17 cellular contexts compared by ENCODE assay signal in the genomic region with DNA sequence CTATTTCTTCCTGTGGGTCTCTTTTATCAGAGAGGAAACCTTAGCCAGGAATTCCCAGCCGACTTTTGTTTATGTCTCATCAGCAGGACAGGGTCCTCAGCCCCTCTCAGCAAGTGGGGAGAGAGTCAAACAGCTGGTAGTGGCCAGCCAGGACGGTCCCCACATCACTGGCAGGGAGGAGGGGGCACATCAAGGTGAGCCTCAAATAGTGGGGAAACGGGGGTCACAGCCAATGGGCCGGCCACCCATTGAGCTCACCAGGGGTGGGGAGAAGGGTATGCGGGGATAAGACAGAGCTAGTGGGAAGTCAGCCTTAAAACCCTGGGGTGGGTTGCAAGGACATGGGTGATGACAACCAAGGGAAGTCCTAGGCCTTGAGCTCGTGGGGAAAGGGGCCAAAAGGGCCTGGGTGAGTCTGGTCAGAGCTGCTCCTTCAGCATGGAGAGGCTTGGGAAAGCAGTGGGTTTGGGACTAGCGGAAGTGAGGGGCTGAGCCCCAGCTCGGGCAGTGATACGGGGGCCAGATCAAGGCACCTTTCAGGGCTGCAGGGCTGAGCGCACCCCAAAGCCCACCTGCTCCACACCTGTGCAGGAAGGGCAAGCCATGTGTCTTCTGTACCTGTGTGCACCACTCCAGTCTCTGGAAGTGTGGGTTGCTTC. TPM values are rescaled to one million over a fixed set of nuclear protein-coding genes. Genes with fewer than 3 reads are reported as not detected.
A peak's percentile ranks its signal among the peaks of the same experiment; 100 is the strongest.
DNase-seq lines count a peak whose midpoint lies in the region; ATAC-seq and TF ChIP-seq lines count a peak whose summit lies in the region.
"Had no signal": no experiment of that assay in that cellular context is flagged by ENCODE, and none has a peak within 500 bp of the region (broad histone marks: within the 10 kb centered on the region; RNA-seq: fewer than 3 reads in every experiment).

No MANE protein-coding gene starts in this region.

- POLR2A ChIA-PET in RWPE1 (lab: Yijun Ruan, JAX; ENCODE audit: low non-redundant PET) = no interaction called here
- POLR2A ChIA-PET in activated CD8-positive, alpha-beta T cell treated with anti-CD3 and anti-CD28 coated beads, Interleukin-2, amount 10 ng/mL, durations not matched to agents 7 days and 5 days (lab: Charles Lee) = no interaction called here

- peak overlapping the region; percentile 77 for H3K27ac ChIP-seq in RWPE1
- peak overlapping the region; percentile 39 for H3K27ac ChIP-seq in muscle layer of duodenum (ENCODE audit: low read length)
- H3K27ac ChIP-seq: BLaER1, neutrophil, SK-N-MC had no signal

- H3K27me3 ChIP-seq in muscle layer of duodenum (ENCODE audit: low read depth, low read length) = no peaks in the 10 kb centered on the region
- H3K27me3 ChIP-seq: BLaER1, neutrophil had no signal

- no peak overlapping the region for H3K4me3 ChIP-seq in muscle layer of duodenum (ENCODE audit: low read depth in 1 of 2, low read length in 2 of 2)
- H3K4me3 ChIP-seq: BLaER1, K562, SK-N-MC had no signal

- H3K9me3 Mint-ChIP-seq in type B pancreatic cell = no peaks in the 10 kb centered on the region
- H3K9me3 Mint-ChIP-seq in activated CD8-positive, alpha-beta T cell treated with anti-CD3 and anti-CD28 coated beads, Interleukin-2, amount 10 ng/mL, durations not matched to agents 7 days and 5 days (ENCODE audit: insufficient read depth) = no peaks in the 10 kb centered on the region
- H3K9me3 Mint-ChIP-seq: dendritic cell treated with granulocyte-macrophage colony-stimulating factor and Interleukin-4, amounts not matched to agents 40 ng/mL and 50 ng/mL, for 4 days had no signal

- TF ChIP-seq CTCF in RWPE1 (conservative IDR thresholded peaks at IDR 0.05; ENCODE audit: low read depth) (no peak), type B pancreatic cell (conservative IDR thresholded peaks at IDR 0.05) (no peak)

- H3K4me3 Mint-ChIP-seq in type B pancreatic cell = no peak overlapping the region
- H3K4me3 Mint-ChIP-seq in activated CD8-positive, alpha-beta T cell treated with anti-CD3 and anti-CD28 coated beads, Interleukin-2, amount 10 ng/mL, durations not matched to agents 7 days and 5 days = no peak overlapping the region
- H3K4me3 Mint-ChIP-seq: dendritic cell treated with granulocyte-macrophage colony-stimulating factor and Interleukin-4, amounts not matched to agents 40 ng/mL and 50 ng/mL, for 4 days had no signal

- peaks cover 0 to 9% of the 10 kb centered on the region in 2 donors for H3K4me1 ChIP-seq in muscle layer of duodenum (ENCODE audit: control insufficient read depth in 1 of 2, insufficient read depth in 2 of 2, low read length in 2 of 2)

- peaks cover 10% of the 10 kb centered on the region for H3K27me3 Mint-ChIP-seq in type B pancreatic cell
- peaks cover 24% of the 10 kb centered on the region for H3K27me3 Mint-ChIP-seq in activated CD8-positive, alpha-beta T cell treated with anti-CD3 and anti-CD28 coated beads, Interleukin-2, amount 10 ng/mL, durations not matched to agents 7 days and 5 days (ENCODE audit: low read depth)
- H3K27me3 Mint-ChIP-seq: dendritic cell treated with granulocyte-macrophage colony-stimulating factor and Interleukin-4, amounts not matched to agents 40 ng/mL and 50 ng/mL, for 4 days had no signal

- ATAC-seq in activated CD8-positive, alpha-beta T cell treated with anti-CD3 and anti-CD28 coated beads, Interleukin-2, amount 10 ng/mL, durations not matched to agents 7 days and 5 days = no peak

- H3K9me3 ChIP-seq in muscle layer of duodenum (ENCODE audit: control insufficient read depth in 1 of 2, low read length in 2 of 2) = no peaks in the 10 kb centered on the region
- H3K9me3 ChIP-seq: neutrophil had no signal

- CTCF ChIA-PET in RWPE1 (lab: Yijun Ruan, JAX) = interaction anchor here (0.7 kb wide), 1 partner anchor 1485 kb away, joined by 3 read pairs; no protein-coding TSS in a partner anchor
- CTCF ChIA-PET in activated CD8-positive, alpha-beta T cell treated with anti-CD3 and anti-CD28 coated beads, Interleukin-2, amount 10 ng/mL, durations not matched to agents 7 days and 5 days (lab: Charles Lee) = no interaction called here

- DNase-seq in RWPE1 (ENCODE audit: low spot score) (no peak), ecto neural progenitor cell (ENCODE audit: low spot score) (peak; percentile 38), type B pancreatic cell (ENCODE audit: extremely low spot score, unreplicated experiment) (peak; percentile 51), NCI-H2196 (lab: John Stamatoyannopoulos, UW; ENCODE audit: unreplicated experiment) (no peak), GM03348 (ENCODE audit: low spot score) (no peak)
- no peak for DNase-seq in activated CD8-positive, alpha-beta T cell treated with anti-CD3 and anti-CD28 coated beads, Interleukin-2, amount 10 ng/mL, durations not matched to agents 7 days and 5 days
- DNase-seq: activated CD4-positive, alpha-beta T cell treated with anti-CD3 and anti-CD28 coated beads for 4 hours; activated naive CD4-positive, alpha-beta T cell treated with anti-CD3 and anti-CD28 coated beads, Interleukin-2, amount 50 U/mL, for 16 hours; activated T-cell treated with anti-CD3 and anti-CD28 coated beads for 4 hours; stimulated activated CD4-positive, alpha-beta T cell treated with anti-CD3 and anti-CD28 coated beads, Interleukin-2, amount 100 ng/mL, for 48 hours; T1000 had no signal

- H3K36me3 ChIP-seq in muscle layer of duodenum (ENCODE audit: control insufficient read depth in 1 of 2, insufficient read depth in 2 of 2, low read length in 2 of 2) = no peaks in the 10 kb centered on the region
- H3K36me3 ChIP-seq: BLaER1, neutrophil had no signal

- H3K36me3 Mint-ChIP-seq in type B pancreatic cell = no peaks in the 10 kb centered on the region
- H3K36me3 Mint-ChIP-seq in activated CD8-positive, alpha-beta T cell treated with anti-CD3 and anti-CD28 coated beads, Interleukin-2, amount 10 ng/mL, durations not matched to agents 7 days and 5 days (ENCODE audit: low read depth) = no peaks in the 10 kb centered on the region

- H3K4me1 Mint-ChIP-seq in type B pancreatic cell (ENCODE audit: unreplicated experiment) = peaks cover 14% of the 10 kb centered on the region
- H3K4me1 Mint-ChIP-seq in activated CD8-positive, alpha-beta T cell treated with anti-CD3 and anti-CD28 coated beads, Interleukin-2, amount 10 ng/mL, durations not matched to agents 7 days and 5 days (ENCODE audit: low read depth) = peaks cover 1% of the 10 kb centered on the region

- H3K27ac Mint-ChIP-seq in type B pancreatic cell = no peak overlapping the region
- no peak overlapping the region for H3K27ac Mint-ChIP-seq in activated CD8-positive, alpha-beta T cell treated with anti-CD3 and anti-CD28 coated beads, Interleukin-2, amount 10 ng/mL, durations not matched to agents 7 days and 5 days

RNA-seq across cellular contexts. Expression of a gene that starts 29.3 kb away (rescaled TPM):
- total RNA-seq in type B pancreatic cell (ENCODE audit: low replicate concordance) = 38.6 and 58.2 TPM in 2 replicates
- 100 to 1,000 TPM; 214 to 215 TPM for total RNA-seq in activated CD8-positive, alpha-beta T cell treated with anti-CD3 and anti-CD28 coated beads, Interleukin-2, amount 10 ng/mL, durations not matched to agents 7 days and 5 days

Comparison
In these comparisons a context has a peak if more than half of its experiments do, and no peak if none do; other contexts are left out.
1. DNase-seq: peak in ecto neural progenitor cell (single experiment) and type B pancreatic cell (single experiment); none in RWPE1 (single experiment), NCI-H2196 (single experiment), activated CD8-positive, alpha-beta T cell treated with anti-CD3 and anti-CD28 coated beads, Interleukin-2, amount 10 ng/mL, durations not matched to agents 7 days and 5 days (single experiment) and GM03348 (single experiment).